In genomic region chr5:163352531-163352930, GRCh38 we compare ENCODE assay signal across 7 cellular contexts.
"Had no signal": no experiment of that assay in that cellular context is flagged by ENCODE, and none has a peak within 500 bp of the region (broad histone marks: within the 10 kb centered on the region; RNA-seq: fewer than 3 reads in every experiment).

No MANE protein-coding gene starts in this region.

- DNase-seq: GDM1, GF-D8 had no signal

- H3K4me3 ChIP-seq: GM12878 had no signal

- FAIRE-seq: G401.6, GM12878, GM12892, GM18507, GM19239 had no signal
